Comparison of ENCODE assay signal across 9 cellular contexts in the genomic region with DNA sequence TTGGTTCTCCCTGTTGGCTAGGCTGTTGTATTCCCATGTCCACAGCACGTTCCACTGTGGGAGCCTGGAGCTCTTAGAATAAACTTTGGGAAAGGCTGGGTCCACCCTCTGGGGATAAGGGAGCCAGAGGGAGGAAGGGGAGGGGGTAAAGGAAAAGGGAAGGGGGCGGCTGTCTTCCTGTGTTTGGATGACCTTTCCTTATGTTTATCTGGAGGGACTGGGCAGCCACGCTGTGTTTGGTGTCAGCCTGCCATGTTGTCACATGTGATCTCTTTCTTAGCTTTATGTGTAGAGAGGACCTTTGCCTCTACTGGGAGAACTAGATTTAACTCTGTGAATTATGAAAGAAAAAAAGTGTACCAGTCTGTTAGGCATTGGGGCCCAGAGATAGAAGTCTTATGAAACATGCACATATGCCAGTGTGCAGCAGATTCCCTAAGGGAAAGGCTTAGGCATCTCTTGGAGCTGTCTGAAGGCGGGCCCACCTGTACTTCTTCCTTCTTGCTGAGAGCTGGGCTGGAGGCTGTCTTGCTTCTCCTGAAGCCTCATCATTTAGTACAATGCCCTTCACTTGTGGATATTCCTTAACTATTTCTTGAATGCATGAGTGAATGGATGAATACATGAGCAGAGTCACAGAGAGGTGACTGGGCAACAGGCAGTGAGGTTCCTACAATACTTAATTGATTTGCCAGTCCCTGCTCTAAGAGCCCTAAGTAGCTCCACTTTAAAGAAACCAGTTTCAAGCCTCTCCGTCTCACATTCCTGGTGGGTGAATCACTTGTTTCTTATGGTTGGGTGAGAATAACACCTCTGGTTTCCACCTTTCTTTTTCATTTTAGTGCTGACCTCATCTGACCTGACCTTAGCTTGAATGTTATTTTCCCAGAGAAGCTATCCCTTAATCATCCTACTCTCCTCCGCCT.
A peak's percentile ranks its signal among the peaks of the same experiment; 100 is the strongest.
DNase-seq lines count a peak whose midpoint lies in the region; ATAC-seq, FAIRE-seq and TF ChIP-seq lines count a peak whose summit lies in the region.
"Had no signal": no experiment of that assay in that cellular context is flagged by ENCODE, and none has a peak within 500 bp of the region (broad histone marks: within the 10 kb centered on the region; RNA-seq: fewer than 3 reads in every experiment).

No MANE protein-coding gene starts in this region.

- no peak overlapping the region for H3K27ac Mint-ChIP-seq in stimulated activated effector memory CD8-positive, alpha-beta T cell treated with anti-CD3 and anti-CD28 coated beads, Interleukin-12 subunit alpha, Interleukin-12 subunit beta, amount 100 ng/mL, for 72 hours

- H3K4me1 ChIP-seq in endothelial cell of umbilical vein (ENCODE audit: control insufficient read depth, extremely low read depth, insufficient read depth, low read length) (peaks cover 81% of the 10 kb centered on the region), lower lobe of right lung (peaks cover 80% of the 10 kb centered on the region)

- no peak for TF ChIP-seq POLR2A in endothelial cell of umbilical vein (IDR thresholded peaks at IDR 0.05; ENCODE audit: low read depth, low read length)

- peak overlapping the region; percentile 70 for H3K27ac ChIP-seq in endothelial cell of umbilical vein (ENCODE audit: insufficient read depth, low read depth, low read length)
- peak overlapping the region; percentile 67 for H3K27ac ChIP-seq in lower lobe of right lung

- H3K27me3 ChIP-seq in endothelial cell of umbilical vein (ENCODE audit: control insufficient read depth in 2 of 2, insufficient read depth in 2 of 2, low read length in 2 of 2) (no peaks in the 10 kb centered on the region), lower lobe of right lung (ENCODE audit: low read depth) (no peaks in the 10 kb centered on the region)

- peak overlapping the region; percentile 5 for H2AFZ ChIP-seq in endothelial cell of umbilical vein (ENCODE audit: low read depth, low read length)

- H3K9ac ChIP-seq in endothelial cell of umbilical vein (replicated peaks; ENCODE audit: extremely low read depth, insufficient read depth, low read length): peak overlapping the region; percentile 39

- H3K9me3 ChIP-seq in endothelial cell of umbilical vein (replicated peaks; ENCODE audit: control insufficient read depth, insufficient read depth, low read length) (no peaks in the 10 kb centered on the region), lower lobe of right lung (no peaks in the 10 kb centered on the region)

- H3K9me3 Mint-ChIP-seq in stimulated activated effector memory CD8-positive, alpha-beta T cell treated with anti-CD3 and anti-CD28 coated beads, Interleukin-12 subunit alpha, Interleukin-12 subunit beta, amount 100 ng/mL, for 72 hours: no peaks in the 10 kb centered on the region

- peak; percentile 86 for FAIRE-seq in endothelial cell of umbilical vein (lab: Jason Lieb, UNC)

- CTCF ChIA-PET in endothelial cell of umbilical vein (lab: Charles Lee): interaction anchor here (1.0 to 5.7 kb wide), 17 partner anchors 8 to 266 kb away, joined by 3 to 44 read pairs (median 5); a partner anchor contains a TSS

- no peak overlapping the region for H3K4me3 Mint-ChIP-seq in stimulated activated effector memory CD8-positive, alpha-beta T cell treated with anti-CD3 and anti-CD28 coated beads, Interleukin-12 subunit alpha, Interleukin-12 subunit beta, amount 100 ng/mL, for 72 hours

- no peaks in the 10 kb centered on the region for H3K9me1 ChIP-seq in endothelial cell of umbilical vein (replicated peaks; ENCODE audit: control insufficient read depth, extremely low read depth, insufficient read depth, low read length)

- intact Hi-C loops in Right ventricle myocardium inferior (cut with DNase I) (loop anchor here (2.0 kb wide), 2 partner anchors 23 to 53 kb away; no protein-coding TSS in a partner anchor), cardiac septum (cut with DNase I) (no loop called here), endothelial cell of umbilical vein (cut with micrococcal nuclease) (loop anchor here (1.0 kb wide), 2 partner anchors 19 to 25 kb away; no protein-coding TSS in a partner anchor), lower lobe of right lung (cut with DNase I) (no loop called here)

- H3K4me1 Mint-ChIP-seq in stimulated activated effector memory CD8-positive, alpha-beta T cell treated with anti-CD3 and anti-CD28 coated beads, Interleukin-12 subunit alpha, Interleukin-12 subunit beta, amount 100 ng/mL, for 72 hours: no peaks in the 10 kb centered on the region

- POLR2A ChIA-PET in endothelial cell of umbilical vein (lab: Charles Lee): interaction anchor here (0.7 to 2.5 kb wide), 5 partner anchors 18 to 62 kb away, joined by 3 to 23 read pairs (median 4); a partner anchor contains a TSS

- H3K4me3 ChIP-seq in endothelial cell of umbilical vein (replicated peaks in 1 of 3; ENCODE audit: insufficient read depth in 1 of 3, low read depth in 1 of 3, low read length in 3 of 3): no peak overlapping the region
- H3K4me3 ChIP-seq in lower lobe of right lung: no peak overlapping the region

- H3K36me3 ChIP-seq in endothelial cell of umbilical vein (ENCODE audit: control insufficient read depth in 2 of 2, extremely low read depth in 1 of 2, insufficient read depth in 2 of 2, low read length in 2 of 2) (no peaks in the 10 kb centered on the region), lower lobe of right lung (no peaks in the 10 kb centered on the region)

- DNase-seq in Right ventricle myocardium inferior (ENCODE audit: missing footprints) (peak; percentile 57), cardiac septum (ENCODE audit: low spot score) (no peak), endothelial cell of umbilical vein (ENCODE audit: low read depth, low spot score) (peak; percentile 88), lower lobe of right lung (no peak), NCI-H1694 (lab: John Stamatoyannopoulos, UW) (no peak)
- no peak for DNase-seq in stimulated activated CD4-positive, alpha-beta T cell treated with anti-CD3 and anti-CD28 coated beads, Interleukin-2, amount 100 ng/mL, for 48 hours
- no peak for DNase-seq in stimulated activated effector memory CD8-positive, alpha-beta T cell treated with anti-CD3 and anti-CD28 coated beads, Interleukin-12 subunit alpha, Interleukin-12 subunit beta, amount 100 ng/mL, for 72 hours (ENCODE audit: low spot score in 2 of 2)
- DNase-seq: effector memory CD4-positive, alpha-beta T cell had no signal

- no peaks in the 10 kb centered on the region for H4K20me1 ChIP-seq in endothelial cell of umbilical vein (replicated peaks; ENCODE audit: control insufficient read depth, extremely low read depth, insufficient read depth, low read length)

- BruUV-seq in endothelial cell of umbilical vein (replicated peaks; lab: Mats Ljungman, UMichigan): TSS peak; percentile 69

- peak overlapping the region; percentile 70 for H3K4me2 ChIP-seq in endothelial cell of umbilical vein (ENCODE audit: insufficient read depth, low read length)

- ATAC-seq in Right ventricle myocardium inferior: peak; percentile 50
- ATAC-seq in lower lobe of right lung: peak; percentile 80 to 89
- ATAC-seq in GM18867 (IDR thresholded peaks at IDR 0.05; ENCODE audit: unreplicated experiment): no peak
- ATAC-seq in stimulated activated effector memory CD8-positive, alpha-beta T cell treated with anti-CD3 and anti-CD28 coated beads, Interleukin-12 subunit alpha, Interleukin-12 subunit beta, amount 100 ng/mL, for 72 hours: no peak

- H3K79me2 ChIP-seq in endothelial cell of umbilical vein (ENCODE audit: control insufficient read depth, insufficient read depth, low read length): no peaks in the 10 kb centered on the region

- dilution Hi-C loops in endothelial cell of umbilical vein (cut with MboI; ENCODE audit: extremely low pct_ligation_motif_present, low sequenced_read_pairs): no loop called here

- no peak for TF ChIP-seq CTCF in endothelial cell of umbilical vein (IDR thresholded peaks at IDR 0.05; ENCODE audit: extremely low read depth in 1 of 2, insufficient read depth in 1 of 2, low read depth in 1 of 2, low read length in 2 of 2)
- TF ChIP-seq CTCF in lower lobe of right lung (IDR thresholded peaks at IDR 0.05): no peak

- H3K36me3 Mint-ChIP-seq in stimulated activated effector memory CD8-positive, alpha-beta T cell treated with anti-CD3 and anti-CD28 coated beads, Interleukin-12 subunit alpha, Interleukin-12 subunit beta, amount 100 ng/mL, for 72 hours: no peaks in the 10 kb centered on the region

TF ChIP-seq in endothelial cell of umbilical vein, 7 proteins besides CTCF, POLR2A, EP300 and RAD21:
- peak; percentile 77 for TF ChIP-seq FOS (IDR thresholded peaks at IDR 0.05; ENCODE audit: borderline replicate concordance, insufficient read depth, low read length)
- TF ChIP-seq MYC (IDR thresholded peaks at IDR 0.05; ENCODE audit: low read depth, low read length): no peak
- TF ChIP-seq EZH2 (IDR thresholded peaks at IDR 0.05; ENCODE audit: borderline replicate concordance, low read depth, low read length, severe bottlenecking): no peak
- peak; percentile 92 for TF ChIP-seq JUN (IDR thresholded peaks at IDR 0.05; ENCODE audit: borderline replicate concordance, insufficient read depth, insufficient read length, low read depth)
- TF ChIP-seq POLR2AphosphoS5 (IDR thresholded peaks at IDR 0.05; ENCODE audit: insufficient read depth, low read depth, low read length): peak; percentile 49
- TF ChIP-seq, protein P1, sequence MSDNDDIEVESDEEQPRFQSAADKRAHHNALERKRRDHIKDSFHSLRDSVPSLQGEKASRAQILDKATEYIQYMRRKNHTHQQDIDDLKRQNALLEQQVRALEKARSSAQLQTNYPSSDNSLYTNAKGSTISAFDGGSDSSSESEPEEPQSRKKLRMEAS (IDR thresholded peaks at IDR 0.05; ENCODE audit: insufficient read depth, insufficient read length): no peak
TF ChIP-seq in endothelial cell of umbilical vein: peak in this region for 3.

Comparison
In these comparisons a context has a peak if more than half of its experiments do, and no peak if none do; other contexts are left out.
1. DNase-seq: peak in Right ventricle myocardium inferior (single experiment) and endothelial cell of umbilical vein (single experiment); none in cardiac septum (single experiment), lower lobe of right lung (single experiment), stimulated activated CD4-positive, alpha-beta T cell treated with anti-CD3 and anti-CD28 coated beads, Interleukin-2, amount 100 ng/mL, for 48 hours (0 of 2), stimulated activated effector memory CD8-positive, alpha-beta T cell treated with anti-CD3 and anti-CD28 coated beads, Interleukin-12 subunit alpha, Interleukin-12 subunit beta, amount 100 ng/mL, for 72 hours (0 of 2) and NCI-H1694 (single experiment).
2. intact Hi-C loops: an anchor here in Right ventricle myocardium inferior (2.0 kb wide) and endothelial cell of umbilical vein (1.0 kb wide); none called in cardiac septum and lower lobe of right lung.
3. ATAC-seq: peak in Right ventricle myocardium inferior (single experiment) and lower lobe of right lung (2 of 2); none in GM18867 (single experiment) and stimulated activated effector memory CD8-positive, alpha-beta T cell treated with anti-CD3 and anti-CD28 coated beads, Interleukin-12 subunit alpha, Interleukin-12 subunit beta, amount 100 ng/mL, for 72 hours (single experiment).